In genomic region chr2:43461461-43462073, GRCh38 we compare ENCODE assay signal across 8 cellular contexts.
DNase-seq lines count a peak whose midpoint lies in the region; ATAC-seq and TF ChIP-seq lines count a peak whose summit lies in the region.

No MANE protein-coding gene starts in this region.

- no peak for TF ChIP-seq CTCF in SK-N-SH (IDR thresholded peaks at IDR 0.05)
- TF ChIP-seq CTCF in adrenal gland (IDR thresholded peaks at IDR 0.05): no peak
- no peak for TF ChIP-seq CTCF in transverse colon (IDR thresholded peaks at IDR 0.05)

- H3K9me3 Mint-ChIP-seq in activated T-cell treated with anti-CD3 and anti-CD28 coated beads, Interleukin-2, amount 50 U/mL, for 4 hours: no peaks in the 10 kb centered on the region
- H3K9me3 Mint-ChIP-seq in CD8-positive, alpha-beta memory T cell: no peaks in the 10 kb centered on the region

- WGBS in SK-N-SH (ENCODE audit: low lambda C conversion rate): 87% methylated on average over 3 of the region's 3 CpGs
- WGBS in adrenal gland, 4 donors: 57 to 77% (median 64%) methylated on average over 3 of the region's 3 CpGs
- WGBS in transverse colon (ENCODE audit: low coverage in 1 of 2), 2 donors: 71% methylated on average over 3 of the region's 3 CpGs; no CpG with 5 or more reads in 1 of the 2 donors

- peak; percentile 16; the same call in 2 of the 3 replicates for ATAC-seq in SK-N-SH treated with all-trans-retinoic acid at 6 μM for 48 hours
- ATAC-seq in HG03108 (IDR thresholded peaks at IDR 0.05; ENCODE audit: unreplicated experiment): peak; percentile 81
- ATAC-seq in activated T-cell treated with anti-CD3 and anti-CD28 coated beads, Interleukin-2, amount 50 U/mL, for 4 hours: no peak

- TF ChIP-seq EP300 in SK-N-SH (IDR thresholded peaks at IDR 0.05; ENCODE audit: borderline replicate concordance in 1 of 2, low read depth in 1 of 2, low read length in 1 of 2) (no peak), transverse colon (IDR thresholded peaks at IDR 0.05; ENCODE audit: low read depth) (no peak)

- DNase-seq in SK-N-SH (no peak), adrenal gland (no peak), transverse colon (no peak), HUDEP-2 (lab: John Stamatoyannopoulos, UW; ENCODE audit: unreplicated experiment in 76 of 76) (no peak)
- no peak for DNase-seq in activated T-cell treated with anti-CD3 and anti-CD28 coated beads, Interleukin-2, amount 50 U/mL, for 4 hours
- DNase-seq in CD8-positive, alpha-beta memory T cell: no peak

- no peaks in the 10 kb centered on the region for H3K79me2 ChIP-seq in SK-N-SH (ENCODE audit: insufficient read depth)

- H3K9ac ChIP-seq in SK-N-SH: no peak overlapping the region

- H3K4me3 ChIP-seq in SK-N-SH (ENCODE audit: low read depth in 2 of 2, low read length in 1 of 2): no peak overlapping the region
- H3K4me3 ChIP-seq in adrenal gland: no peak overlapping the region
- H3K4me3 ChIP-seq in transverse colon: no peak overlapping the region
- H3K4me3 ChIP-seq in CD8-positive, alpha-beta memory T cell (ENCODE audit: low read length): no peak overlapping the region

- peaks cover 7 to 31% of the 10 kb centered on the region in 2 experiments; a peak in 3 of 4 replicates for H3K4me1 ChIP-seq in SK-N-SH (ENCODE audit: control insufficient read depth in 1 of 2, insufficient read depth in 2 of 2, low read depth in 1 of 2, low read length in 1 of 2)
- H3K4me1 ChIP-seq in adrenal gland (replicated peaks in 1 of 2): peaks cover 28 to 76% of the 10 kb centered on the region in 2 donors
- H3K4me1 ChIP-seq in transverse colon: peaks cover 0 to 78% (median 37%) of the 10 kb centered on the region in 4 donors
- H3K4me1 ChIP-seq in CD8-positive, alpha-beta memory T cell (ENCODE audit: insufficient read depth, low read length): no peaks in the 10 kb centered on the region

- H3K27ac Mint-ChIP-seq in CD8-positive, alpha-beta memory T cell: peak overlapping the region in 3 of 8 donors; percentile 23 to 59 (median 52)

- no peaks in the 10 kb centered on the region for H3K9me3 ChIP-seq in SK-N-SH
- no peaks in the 10 kb centered on the region for H3K9me3 ChIP-seq in adrenal gland (replicated peaks in 1 of 3)
- H3K9me3 ChIP-seq in transverse colon: no peaks in the 10 kb centered on the region
- no peaks in the 10 kb centered on the region for H3K9me3 ChIP-seq in CD8-positive, alpha-beta memory T cell (ENCODE audit: low read length)

- H3K36me3 Mint-ChIP-seq in activated T-cell treated with anti-CD3 and anti-CD28 coated beads, Interleukin-2, amount 50 U/mL, for 4 hours (ENCODE audit: insufficient read depth): peaks cover 43% of the 10 kb centered on the region
- H3K36me3 Mint-ChIP-seq in CD8-positive, alpha-beta memory T cell: peaks cover 10 to 37% (median 30%) of the 10 kb centered on the region in 3 donors

- peaks cover 5% of the 10 kb centered on the region for H3K4me1 Mint-ChIP-seq in activated T-cell treated with anti-CD3 and anti-CD28 coated beads, Interleukin-2, amount 50 U/mL, for 4 hours (ENCODE audit: low read depth)
- H3K4me1 Mint-ChIP-seq in CD8-positive, alpha-beta memory T cell: peaks cover 5 to 22% (median 15%) of the 10 kb centered on the region in 3 donors

- no peaks in the 10 kb centered on the region for H3K27me3 ChIP-seq in SK-N-SH (ENCODE audit: insufficient read depth)
- no peaks in the 10 kb centered on the region for H3K27me3 ChIP-seq in adrenal gland
- H3K27me3 ChIP-seq in transverse colon: no peaks in the 10 kb centered on the region
- H3K27me3 ChIP-seq in CD8-positive, alpha-beta memory T cell (ENCODE audit: insufficient read depth, low read length, poor library complexity, severe bottlenecking): no peaks in the 10 kb centered on the region

- H3K4me3 Mint-ChIP-seq in activated T-cell treated with anti-CD3 and anti-CD28 coated beads, Interleukin-2, amount 50 U/mL, for 4 hours: no peak overlapping the region
- no peak overlapping the region for H3K4me3 Mint-ChIP-seq in CD8-positive, alpha-beta memory T cell

- in situ Hi-C loops in transverse colon (cut with MboI; ENCODE audit: low pct_ligation_motif_present in 1 of 4, low pct_unique_long_range_greater_than_20kb in 1 of 4, low sequenced_read_pairs in 3 of 4): no loop called here

- peak overlapping the region in 1 of 2 experiments; percentile 50; a peak in 2 of 4 replicates for H3K27ac ChIP-seq in SK-N-SH (ENCODE audit: low read depth in 2 of 2, low read length in 1 of 2)
- peak overlapping the region in 3 of 5 donors; percentile 6 to 40 (median 35) for H3K27ac ChIP-seq in adrenal gland
- peak overlapping the region; percentile 64 to 66 (median 64) for H3K27ac ChIP-seq in transverse colon
- no peak overlapping the region for H3K27ac ChIP-seq in CD8-positive, alpha-beta memory T cell (ENCODE audit: low read depth, low read length)

- intact Hi-C loops in adrenal gland (cut with DNase I) (no loop called here), transverse colon (cut with DNase I; ENCODE audit: low total_unique reads) (no loop called here)

- H3K9me2 ChIP-seq in SK-N-SH: no peaks in the 10 kb centered on the region

- H2AFZ ChIP-seq in SK-N-SH (ENCODE audit: low read depth): no peak overlapping the region

- TF ChIP-seq POLR2A in adrenal gland (IDR thresholded peaks at IDR 0.05): no peak
- no peak for TF ChIP-seq POLR2A in transverse colon (IDR thresholded peaks at IDR 0.05)

- no peaks in the 10 kb centered on the region for H3K27me3 Mint-ChIP-seq in activated T-cell treated with anti-CD3 and anti-CD28 coated beads, Interleukin-2, amount 50 U/mL, for 4 hours (ENCODE audit: low read depth)
- no peaks in the 10 kb centered on the region for H3K27me3 Mint-ChIP-seq in CD8-positive, alpha-beta memory T cell

- H3K36me3 ChIP-seq in SK-N-SH (replicated peaks in 1 of 2; ENCODE audit: control insufficient read depth in 1 of 2, insufficient read depth in 2 of 2, low read length in 1 of 2) (no peaks in the 10 kb centered on the region), adrenal gland (replicated peaks in 1 of 2) (no peaks in the 10 kb centered on the region), transverse colon (no peaks in the 10 kb centered on the region)
- no peaks in the 10 kb centered on the region for H3K36me3 ChIP-seq in CD8-positive, alpha-beta memory T cell (ENCODE audit: insufficient read depth, low read length)

- CTCF ChIA-PET in SK-N-SH (lab: Yijun Ruan, JAX): interaction anchor here (1.1 to 1.8 kb wide), 4 partner anchors 16 to 80 kb away, joined by 3 to 4 read pairs (median 4); no protein-coding TSS in a partner anchor
- CTCF ChIA-PET in CD8-positive, alpha-beta memory T cell (lab: Charles Lee): no interaction called here

- POLR2A ChIA-PET in SK-N-SH (lab: Yijun Ruan, JAX): no interaction called here
- POLR2A ChIA-PET in CD8-positive, alpha-beta memory T cell (lab: Charles Lee): no interaction called here

- TF ChIP-seq RAD21 in SK-N-SH (IDR thresholded peaks at IDR 0.05; ENCODE audit: low read length): no peak

- no peaks in the 10 kb centered on the region for H4K20me1 ChIP-seq in SK-N-SH (ENCODE audit: insufficient read depth)

- H3K4me2 ChIP-seq in SK-N-SH: no peak overlapping the region; the same call in 1 of the 2 replicates

- H3F3A ChIP-seq in SK-N-SH (replicated peaks; ENCODE audit: insufficient read depth): peaks cover 22% of the 10 kb centered on the region

TF ChIP-seq in SK-N-SH treated with all-trans-retinoic acid at 6 μM for 48 hours, 23 proteins besides CTCF, POLR2A, EP300 and RAD21 (continues in another document):
- TF ChIP-seq ZFP30 (CRISPR knock-in tag; IDR thresholded peaks at IDR 0.05) (no peak), ARNTL (CRISPR knock-in tag; IDR thresholded peaks at IDR 0.05; ENCODE audit: borderline replicate concordance, low read depth) (no peak), RARB (CRISPR knock-in tag; IDR thresholded peaks at IDR 0.05) (no peak), CSDC2 (CRISPR knock-in tag; IDR thresholded peaks at IDR 0.05) (no peak), CREB5 (CRISPR knock-in tag; IDR thresholded peaks at IDR 0.05; ENCODE audit: low read depth) (no peak), ZNF8 (CRISPR knock-in tag; IDR thresholded peaks at IDR 0.05) (no peak), OSR1 (CRISPR knock-in tag; IDR thresholded peaks at IDR 0.05) (no peak), ZC3H10 (CRISPR knock-in tag; IDR thresholded peaks at IDR 0.05) (no peak), TOX (CRISPR knock-in tag; IDR thresholded peaks at IDR 0.05; ENCODE audit: borderline replicate concordance) (no peak)

TF ChIP-seq in SK-N-SH, 30 proteins besides CTCF, POLR2A, EP300 and RAD21:
- TF ChIP-seq SMC3 (IDR thresholded peaks at IDR 0.05; ENCODE audit: low read depth, low read length): no peak
- no peak for TF ChIP-seq FOXJ3 (CRISPR knock-in tag; IDR thresholded peaks at IDR 0.05)
- TF ChIP-seq PBX3 (IDR thresholded peaks at IDR 0.05): no peak
- no peak for TF ChIP-seq TCF12 (IDR thresholded peaks at IDR 0.05)
TF ChIP-seq in SK-N-SH: peak in this region for 0.

Comparison
In these comparisons a context has a peak if more than half of its experiments do, and no peak if none do; other contexts are left out.
1. ATAC-seq: peak in SK-N-SH treated with all-trans-retinoic acid at 6 μM for 48 hours (single experiment) and HG03108 (single experiment); none in activated T-cell treated with anti-CD3 and anti-CD28 coated beads, Interleukin-2, amount 50 U/mL, for 4 hours (0 of 2).